2 cellular contexts compared by ENCODE assay signal in the genomic region with DNA sequence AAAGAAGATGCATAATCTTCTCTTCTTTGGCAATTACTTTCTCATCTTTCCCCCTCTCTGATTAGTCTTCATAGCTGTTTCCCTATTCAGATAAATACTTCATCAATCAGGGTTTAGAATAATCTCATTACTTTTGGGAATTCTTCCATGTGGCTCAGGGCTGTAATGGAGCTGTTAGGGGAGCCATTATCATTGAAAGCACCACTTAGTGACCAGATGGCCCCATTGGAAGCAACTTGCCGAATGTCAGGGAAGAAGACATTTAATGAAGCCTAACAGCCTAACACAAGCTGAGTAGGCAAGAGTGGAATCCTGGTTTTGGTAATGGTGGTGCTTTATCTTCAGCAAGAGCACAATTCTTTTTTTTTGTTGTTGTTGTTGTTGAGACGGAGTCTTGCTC.
A peak's percentile ranks its signal among the peaks of the same experiment; 100 is the strongest.
TF ChIP-seq lines count a peak whose summit lies in the region.

No MANE protein-coding gene starts in this region.

TF ChIP-seq in GM23338, 12 proteins besides CTCF, POLR2A, EP300 and RAD21 (continued from another document):
- TF ChIP-seq, protein P1, sequence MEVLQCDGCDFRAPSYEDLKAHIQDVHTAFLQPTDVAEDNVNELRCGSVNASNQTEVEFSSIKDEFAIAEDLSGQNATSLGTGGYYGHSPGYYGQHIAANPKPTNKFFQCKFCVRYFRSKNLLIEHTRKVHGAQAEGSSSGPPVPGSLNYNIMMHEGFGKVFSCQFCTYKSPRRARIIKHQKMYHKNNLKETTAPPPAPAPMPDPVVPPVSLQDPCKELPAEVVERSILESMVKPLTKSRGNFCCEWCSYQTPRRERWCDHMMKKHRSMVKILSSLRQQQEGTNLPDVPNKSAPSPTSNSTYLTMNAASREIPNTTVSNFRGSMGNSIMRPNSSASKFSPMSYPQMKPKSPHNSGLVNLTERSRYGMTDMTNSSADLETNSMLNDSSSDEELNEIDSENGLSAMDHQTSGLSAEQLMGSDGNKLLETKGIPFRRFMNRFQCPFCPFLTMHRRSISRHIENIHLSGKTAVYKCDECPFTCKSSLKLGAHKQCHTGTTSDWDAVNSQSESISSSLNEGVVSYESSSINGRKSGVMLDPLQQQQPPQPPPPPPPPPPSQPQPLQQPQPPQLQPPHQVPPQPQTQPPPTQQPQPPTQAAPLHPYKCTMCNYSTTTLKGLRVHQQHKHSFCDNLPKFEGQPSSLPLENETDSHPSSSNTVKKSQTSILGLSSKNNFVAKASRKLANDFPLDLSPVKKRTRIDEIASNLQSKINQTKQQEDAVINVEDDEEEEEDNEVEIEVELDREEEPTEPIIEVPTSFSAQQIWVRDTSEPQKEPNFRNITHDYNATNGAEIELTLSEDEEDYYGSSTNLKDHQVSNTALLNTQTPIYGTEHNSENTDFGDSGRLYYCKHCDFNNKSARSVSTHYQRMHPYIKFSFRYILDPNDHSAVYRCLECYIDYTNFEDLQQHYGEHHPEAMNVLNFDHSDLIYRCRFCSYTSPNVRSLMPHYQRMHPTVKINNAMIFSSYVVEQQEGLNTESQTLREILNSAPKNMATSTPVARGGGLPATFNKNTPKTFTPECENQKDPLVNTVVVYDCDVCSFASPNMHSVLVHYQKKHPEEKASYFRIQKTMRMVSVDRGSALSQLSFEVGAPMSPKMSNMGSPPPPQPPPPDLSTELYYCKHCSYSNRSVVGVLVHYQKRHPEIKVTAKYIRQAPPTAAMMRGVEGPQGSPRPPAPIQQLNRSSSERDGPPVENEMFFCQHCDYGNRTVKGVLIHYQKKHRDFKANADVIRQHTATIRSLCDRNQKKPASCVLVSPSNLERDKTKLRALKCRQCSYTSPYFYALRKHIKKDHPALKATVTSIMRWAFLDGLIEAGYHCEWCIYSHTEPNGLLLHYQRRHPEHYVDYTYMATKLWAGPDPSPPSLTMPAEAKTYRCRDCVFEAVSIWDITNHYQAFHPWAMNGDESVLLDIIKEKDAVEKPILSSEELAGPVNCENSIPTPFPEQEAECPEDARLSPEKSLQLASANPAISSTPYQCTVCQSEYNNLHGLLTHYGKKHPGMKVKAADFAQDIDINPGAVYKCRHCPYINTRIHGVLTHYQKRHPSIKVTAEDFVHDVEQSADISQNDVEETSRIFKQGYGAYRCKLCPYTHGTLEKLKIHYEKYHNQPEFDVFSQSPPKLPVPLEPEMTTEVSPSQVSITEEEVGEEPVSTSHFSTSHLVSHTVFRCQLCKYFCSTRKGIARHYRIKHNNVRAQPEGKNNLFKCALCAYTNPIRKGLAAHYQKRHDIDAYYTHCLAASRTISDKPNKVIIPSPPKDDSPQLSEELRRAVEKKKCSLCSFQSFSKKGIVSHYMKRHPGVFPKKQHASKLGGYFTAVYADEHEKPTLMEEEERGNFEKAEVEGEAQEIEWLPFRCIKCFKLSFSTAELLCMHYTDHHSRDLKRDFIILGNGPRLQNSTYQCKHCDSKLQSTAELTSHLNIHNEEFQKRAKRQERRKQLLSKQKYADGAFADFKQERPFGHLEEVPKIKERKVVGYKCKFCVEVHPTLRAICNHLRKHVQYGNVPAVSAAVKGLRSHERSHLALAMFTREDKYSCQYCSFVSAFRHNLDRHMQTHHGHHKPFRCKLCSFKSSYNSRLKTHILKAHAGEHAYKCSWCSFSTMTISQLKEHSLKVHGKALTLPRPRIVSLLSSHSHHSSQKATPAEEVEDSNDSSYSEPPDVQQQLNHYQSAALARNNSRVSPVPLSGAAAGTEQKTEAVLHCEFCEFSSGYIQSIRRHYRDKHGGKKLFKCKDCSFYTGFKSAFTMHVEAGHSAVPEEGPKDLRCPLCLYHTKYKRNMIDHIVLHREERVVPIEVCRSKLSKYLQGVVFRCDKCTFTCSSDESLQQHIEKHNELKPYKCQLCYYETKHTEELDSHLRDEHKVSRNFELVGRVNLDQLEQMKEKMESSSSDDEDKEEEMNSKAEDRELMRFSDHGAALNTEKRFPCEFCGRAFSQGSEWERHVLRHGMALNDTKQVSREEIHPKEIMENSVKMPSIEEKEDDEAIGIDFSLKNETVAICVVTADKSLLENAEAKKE (CRISPR knock-in tag; IDR thresholded peaks at IDR 0.05): 0 out of 2 replicates have a peak, but pooled peaks have one; percentile 23
- TF ChIP-seq NANOG (IDR thresholded peaks at IDR 0.05; ENCODE audit: borderline replicate concordance): peak; percentile 72; the same call in 1 of the 2 replicates
- TF ChIP-seq ZNF114 (CRISPR knock-in tag; IDR thresholded peaks at IDR 0.05): no peak
- TF ChIP-seq POLR2AphosphoS5 (IDR thresholded peaks at IDR 0.05; ENCODE audit: low read depth): no peak
- no peak for TF ChIP-seq CREB1 (CRISPR knock-in tag; IDR thresholded peaks at IDR 0.05; ENCODE audit: low read depth)

TF ChIP-seq in SK-N-SH treated with all-trans-retinoic acid at 6 μM for 48 hours, 23 proteins besides CTCF, POLR2A, EP300 and RAD21 (continued from another document):
- TF ChIP-seq, protein P2, sequence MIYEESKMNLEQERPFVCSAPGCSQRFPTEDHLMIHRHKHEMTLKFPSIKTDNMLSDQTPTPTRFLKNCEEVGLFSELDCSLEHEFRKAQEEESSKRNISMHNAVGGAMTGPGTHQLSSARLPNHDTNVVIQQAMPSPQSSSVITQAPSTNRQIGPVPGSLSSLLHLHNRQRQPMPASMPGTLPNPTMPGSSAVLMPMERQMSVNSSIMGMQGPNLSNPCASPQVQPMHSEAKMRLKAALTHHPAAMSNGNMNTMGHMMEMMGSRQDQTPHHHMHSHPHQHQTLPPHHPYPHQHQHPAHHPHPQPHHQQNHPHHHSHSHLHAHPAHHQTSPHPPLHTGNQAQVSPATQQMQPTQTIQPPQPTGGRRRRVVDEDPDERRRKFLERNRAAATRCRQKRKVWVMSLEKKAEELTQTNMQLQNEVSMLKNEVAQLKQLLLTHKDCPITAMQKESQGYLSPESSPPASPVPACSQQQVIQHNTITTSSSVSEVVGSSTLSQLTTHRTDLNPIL (CRISPR knock-in tag; IDR thresholded peaks at IDR 0.05; ENCODE audit: low read depth): 0 out of 2 replicates have a peak, but pooled peaks have one; percentile 20
- TF ChIP-seq, protein P3, sequence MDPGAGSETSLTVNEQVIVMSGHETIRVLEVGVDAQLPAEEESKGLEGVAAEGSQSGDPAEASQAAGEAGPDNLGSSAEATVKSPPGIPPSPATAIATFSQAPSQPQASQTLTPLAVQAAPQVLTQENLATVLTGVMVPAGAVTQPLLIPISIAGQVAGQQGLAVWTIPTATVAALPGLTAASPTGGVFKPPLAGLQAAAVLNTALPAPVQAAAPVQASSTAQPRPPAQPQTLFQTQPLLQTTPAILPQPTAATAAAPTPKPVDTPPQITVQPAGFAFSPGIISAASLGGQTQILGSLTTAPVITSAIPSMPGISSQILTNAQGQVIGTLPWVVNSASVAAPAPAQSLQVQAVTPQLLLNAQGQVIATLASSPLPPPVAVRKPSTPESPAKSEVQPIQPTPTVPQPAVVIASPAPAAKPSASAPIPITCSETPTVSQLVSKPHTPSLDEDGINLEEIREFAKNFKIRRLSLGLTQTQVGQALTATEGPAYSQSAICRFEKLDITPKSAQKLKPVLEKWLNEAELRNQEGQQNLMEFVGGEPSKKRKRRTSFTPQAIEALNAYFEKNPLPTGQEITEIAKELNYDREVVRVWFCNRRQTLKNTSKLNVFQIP (CRISPR knock-in tag; IDR thresholded peaks at IDR 0.05; ENCODE audit: borderline replicate concordance, low read depth): no peak
- TF ChIP-seq ZNF8 (CRISPR knock-in tag; IDR thresholded peaks at IDR 0.05): no peak
- peak; percentile 68 for TF ChIP-seq ISL1 (CRISPR knock-in tag; IDR thresholded peaks at IDR 0.05)
TF ChIP-seq in SK-N-SH treated with all-trans-retinoic acid at 6 μM for 48 hours: peak in this region for 3.
